ENCODE assay signal across 1 cellular context in genomic region chr13:30730526-30730925, GRCh38.
TF ChIP-seq lines count a peak whose summit lies in the region.

No MANE protein-coding gene starts in this region.

TF ChIP-seq in HepG2, 621 proteins besides CTCF, POLR2A, EP300 and RAD21 (continued from another document):
- TF ChIP-seq ZUFSP (CRISPR knock-in tag; IDR thresholded peaks at IDR 0.05; ENCODE audit: borderline replicate concordance): no peak
